In genomic region chr16:80253741-80254140, GRCh38 we compare ENCODE assay signal across 21 cellular contexts.
A peak's percentile ranks its signal among the peaks of the same experiment; 100 is the strongest.
DNase-seq lines count a peak whose midpoint lies in the region; ATAC-seq and TF ChIP-seq lines count a peak whose summit lies in the region.
"Had no signal": no experiment of that assay in that cellular context is flagged by ENCODE, and none has a peak within 500 bp of the region (broad histone marks: within the 10 kb centered on the region; RNA-seq: fewer than 3 reads in every experiment).

No MANE protein-coding gene starts in this region.

- H3K27ac ChIP-seq in parathyroid adenoma = no peak overlapping the region
- H3K27ac ChIP-seq: BLaER1 treated with 17β-estradiol and CSF1 and Interleukin-3, amounts not matched to agents 10 nM and 100 nM had no signal

- H3K4me2 ChIP-seq in parathyroid adenoma (ENCODE audit: low read length) = peak overlapping the region; percentile 32
- H3K4me2 ChIP-seq: BLaER1 treated with 17β-estradiol and CSF1 and Interleukin-3, amounts not matched to agents 10 nM and 100 nM; GM23338 had no signal

- no peaks in the 10 kb centered on the region for H3K36me3 ChIP-seq in parathyroid adenoma (ENCODE audit: control insufficient read depth, insufficient read depth, low read length)
- H3K36me3 ChIP-seq: BLaER1 treated with 17β-estradiol and CSF1 and Interleukin-3, amounts not matched to agents 10 nM and 100 nM had no signal

- H3K9ac ChIP-seq in parathyroid adenoma = no peak overlapping the region
- H3K9ac ChIP-seq: BLaER1 treated with 17β-estradiol and CSF1 and Interleukin-3, amounts not matched to agents 10 nM and 100 nM had no signal

- no peaks in the 10 kb centered on the region for H3K4me1 Mint-ChIP-seq in T-helper 2 cell treated with Interferon-gamma antibody and Interleukin-4, amounts not matched to agents 5 μg/mL and 100 μg/mL, for 36 hours (ENCODE audit: low read depth)
- H3K4me1 Mint-ChIP-seq: B cell; CD4-positive, CD25-positive, alpha-beta regulatory T cell; CD8-positive, alpha-beta memory T cell; GM23338 had no signal

- no peak for ATAC-seq in GM18505 (IDR thresholded peaks at IDR 0.05; ENCODE audit: unreplicated experiment)
- ATAC-seq: GM12878, GM23338, HCT116 had no signal

- H3K4me1 ChIP-seq in parathyroid adenoma = peaks cover 8% of the 10 kb centered on the region
- H3K4me1 ChIP-seq: BLaER1 treated with 17β-estradiol and CSF1 and Interleukin-3, amounts not matched to agents 10 nM and 100 nM had no signal

- no peaks in the 10 kb centered on the region for H3K36me3 Mint-ChIP-seq in T-helper 2 cell treated with Interferon-gamma antibody and Interleukin-4, amounts not matched to agents 5 μg/mL and 100 μg/mL, for 36 hours (ENCODE audit: low read depth)
- H3K36me3 Mint-ChIP-seq: CD4-positive, CD25-positive, alpha-beta regulatory T cell; CD8-positive, alpha-beta memory T cell had no signal

- no peaks in the 10 kb centered on the region for H3K9me3 Mint-ChIP-seq in T-helper 2 cell treated with Interferon-gamma antibody and Interleukin-4, amounts not matched to agents 5 μg/mL and 100 μg/mL, for 36 hours
- H3K9me3 Mint-ChIP-seq: CD8-positive, alpha-beta memory T cell; GM23338; HFFc6 had no signal

- H3K4me3 Mint-ChIP-seq in T-helper 2 cell treated with Interferon-gamma antibody and Interleukin-4, amounts not matched to agents 5 μg/mL and 100 μg/mL, for 36 hours = no peak overlapping the region
- H3K4me3 Mint-ChIP-seq: B cell; CD4-positive, CD25-positive, alpha-beta regulatory T cell; CD8-positive, alpha-beta memory T cell; GM23338; HFFc6 had no signal

- H2AFZ ChIP-seq in parathyroid adenoma = peak overlapping the region; percentile 65
- H2AFZ ChIP-seq: GM23338 had no signal

- TF ChIP-seq CTCF in parathyroid adenoma (IDR thresholded peaks at IDR 0.05) = no peak

- DNase-seq in globus pallidus (ENCODE audit: low spot score) (peak; percentile 19), left kidney (ENCODE audit: low read depth, low spot score) (peak; percentile 35), NCI-H1105 treated with DMSO at 0.1 percent for 48 hours (lab: John Stamatoyannopoulos, UW) (no peak), NCI-H2029 (lab: John Stamatoyannopoulos, UW) (no peak)
- DNase-seq in T-helper 2 cell treated with Interferon-gamma antibody and Interleukin-4, amounts not matched to agents 5 μg/mL and 100 μg/mL, for 36 hours (ENCODE audit: low spot score) = no peak
- DNase-seq: CD4-positive, CD25-positive, alpha-beta regulatory T cell; CD8-positive, alpha-beta memory T cell; COR-L47; DMS 273 treated with DMSO at 0.1 percent for 48 hours; DMS53; DND-41; EL; HFFc6; IMR-90 had no signal

- peak overlapping the region; percentile 2 for H3K4me3 ChIP-seq in parathyroid adenoma (ENCODE audit: low read depth, low read length)
- H3K4me3 ChIP-seq: BLaER1 treated with 17β-estradiol and CSF1 and Interleukin-3, amounts not matched to agents 10 nM and 100 nM; GM12878; GM23338 had no signal

- no peak overlapping the region for H3K27ac Mint-ChIP-seq in T-helper 2 cell treated with Interferon-gamma antibody and Interleukin-4, amounts not matched to agents 5 μg/mL and 100 μg/mL, for 36 hours
- H3K27ac Mint-ChIP-seq: B cell; CD4-positive, CD25-positive, alpha-beta regulatory T cell; GM23338; HFFc6 had no signal

- H3K9me3 ChIP-seq in parathyroid adenoma (ENCODE audit: control insufficient read depth, low read length) = no peaks in the 10 kb centered on the region
- H3K9me3 ChIP-seq: BLaER1 treated with 17β-estradiol and CSF1 and Interleukin-3, amounts not matched to agents 10 nM and 100 nM had no signal

- no peaks in the 10 kb centered on the region for H3K79me2 ChIP-seq in parathyroid adenoma

- no peaks in the 10 kb centered on the region for H3K27me3 ChIP-seq in parathyroid adenoma (ENCODE audit: control insufficient read depth, insufficient read depth, low read length)
- H3K27me3 ChIP-seq: BLaER1 treated with 17β-estradiol and CSF1 and Interleukin-3, amounts not matched to agents 10 nM and 100 nM had no signal

- TF ChIP-seq POLR2A in GM18505 (IDR thresholded peaks at IDR 0.05; ENCODE audit: borderline replicate concordance, extremely low read depth, insufficient read depth, insufficient read length) = no peak

- no peaks in the 10 kb centered on the region for H3K27me3 Mint-ChIP-seq in T-helper 2 cell treated with Interferon-gamma antibody and Interleukin-4, amounts not matched to agents 5 μg/mL and 100 μg/mL, for 36 hours (ENCODE audit: low read depth)

Comparison
In these comparisons a context has a peak if more than half of its experiments do, and no peak if none do; other contexts are left out.
1. DNase-seq: peak in globus pallidus (single experiment) and left kidney (single experiment); none in NCI-H1105 treated with DMSO at 0.1 percent for 48 hours (single experiment), NCI-H2029 (single experiment) and T-helper 2 cell treated with Interferon-gamma antibody and Interleukin-4, amounts not matched to agents 5 μg/mL and 100 μg/mL, for 36 hours (single experiment).